ENCODE assay signal across 28 cellular contexts in the genomic region with DNA sequence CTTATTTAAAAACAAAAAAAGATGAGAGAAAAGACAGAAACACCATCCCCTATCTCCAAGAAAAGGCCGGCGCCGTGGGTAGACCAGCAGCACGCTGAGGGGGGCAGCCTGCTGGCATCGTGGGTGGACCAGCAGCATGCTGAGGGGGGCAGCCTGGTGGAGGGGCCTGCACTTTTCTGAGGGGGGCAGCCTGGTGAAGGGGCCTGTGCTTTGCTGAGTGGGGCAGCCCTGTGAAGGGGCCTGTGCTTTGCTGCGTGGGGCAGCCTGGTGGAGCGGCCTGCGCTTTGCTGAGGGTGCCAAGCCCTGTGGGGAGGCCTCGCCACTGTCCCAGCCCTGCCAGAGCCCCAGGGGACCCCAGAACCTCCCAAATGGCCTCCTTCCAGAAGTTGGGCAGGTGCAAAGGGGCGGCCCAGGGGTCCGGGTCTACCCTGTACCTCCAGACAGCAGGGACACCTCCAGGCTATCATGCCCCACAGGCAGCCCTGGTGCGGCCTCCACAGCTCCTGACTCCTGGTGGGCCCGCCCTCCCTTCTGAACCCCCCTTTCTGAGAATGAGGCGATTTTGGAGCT.
"Had no signal": no experiment of that assay in that cellular context is flagged by ENCODE, and none has a peak within 500 bp of the region (broad histone marks: within the 10 kb centered on the region; RNA-seq: fewer than 3 reads in every experiment).

No MANE protein-coding gene starts in this region.

- H3K9me3 Mint-ChIP-seq: activated T-cell treated with anti-CD3 and anti-CD28 coated beads, Interleukin-2, amount 50 U/mL, for 72 hours; dendritic cell treated with granulocyte-macrophage colony-stimulating factor and Interleukin-4, amounts not matched to agents 40 ng/mL and 50 ng/mL, for 4 days; natural killer cell; stimulated activated memory B cell treated with anti-CD40 and anti-IgM and Interleukin-4, amounts not matched to agents 10 μg/mL and 1 μg/mL and 100 μg/mL, for 72 hours; stimulated activated naive CD8-positive, alpha-beta T cell treated with anti-CD3 and anti-CD28 coated beads, Interleukin-15, amount 100 ng/mL, for 72 hours; T-helper 1 cell treated with Interleukin-12 subunit alpha and Interleukin-12 subunit beta and Interleukin-4 antibody, amounts not matched to agents 30 μg/mL and 1 μg/mL, for 36 hours had no signal

- ATAC-seq: activated T-cell treated with anti-CD3 and anti-CD28 coated beads, Interleukin-2, amount 50 U/mL, for 72 hours; foreskin keratinocyte; heart right ventricle; lower lobe of right lung; natural killer cell; stimulated activated memory B cell treated with anti-CD40 and anti-IgM and Interleukin-4, amounts not matched to agents 10 μg/mL and 1 μg/mL and 100 μg/mL, for 72 hours; stimulated activated naive CD8-positive, alpha-beta T cell treated with anti-CD3 and anti-CD28 coated beads, Interleukin-15, amount 100 ng/mL, for 72 hours had no signal

- H3K4me3 Mint-ChIP-seq: activated naive CD8-positive, alpha-beta T cell; activated T-cell treated with anti-CD3 and anti-CD28 coated beads, Interleukin-2, amount 50 U/mL, for 72 hours; dendritic cell treated with granulocyte-macrophage colony-stimulating factor and Interleukin-4, amounts not matched to agents 40 ng/mL and 50 ng/mL, for 4 days; natural killer cell; stimulated activated memory B cell treated with anti-CD40 and anti-IgM and Interleukin-4, amounts not matched to agents 10 μg/mL and 1 μg/mL and 100 μg/mL, for 72 hours; stimulated activated naive CD8-positive, alpha-beta T cell treated with anti-CD3 and anti-CD28 coated beads, Interleukin-15, amount 100 ng/mL, for 72 hours; T-helper 1 cell treated with Interleukin-12 subunit alpha and Interleukin-12 subunit beta and Interleukin-4 antibody, amounts not matched to agents 30 μg/mL and 1 μg/mL, for 36 hours had no signal

- FAIRE-seq: astrocyte, small intestine, TTC549 had no signal

- H3K27me3 ChIP-seq: foreskin keratinocyte, neutrophil had no signal

- H3K4me1 ChIP-seq: esophagus muscularis mucosa, foreskin keratinocyte, heart right ventricle, lower lobe of right lung, sigmoid colon, tibial artery had no signal

- H3K27ac ChIP-seq: esophagus muscularis mucosa, foreskin keratinocyte, heart right ventricle, lower lobe of right lung, neutrophil, sigmoid colon, tibial artery, VCaP had no signal

- H3K4me1 Mint-ChIP-seq: natural killer cell; stimulated activated memory B cell treated with anti-CD40 and anti-IgM and Interleukin-4, amounts not matched to agents 10 μg/mL and 1 μg/mL and 100 μg/mL, for 72 hours had no signal

- DNase-seq: activated CD4-positive, alpha-beta T cell treated with anti-CD3 and anti-CD28 coated beads for 4 hours; activated CD4-positive, alpha-beta T cell treated with anti-CD3 and anti-CD28 coated beads, Interleukin-2, amount 50 U/mL, for 4 hours; activated naive CD4-positive, alpha-beta T cell; activated T-cell treated with anti-CD3 and anti-CD28 coated beads for 4 hours; activated T-cell treated with anti-CD3 and anti-CD28 coated beads, Interleukin-2, amount 50 U/mL, for 72 hours; amniotic stem cell; effector CD4-positive, alpha-beta T cell; foreskin keratinocyte; lower lobe of right lung; mesendoderm; natural killer cell; sigmoid colon; small intestine; stimulated activated CD4-positive, alpha-beta T cell treated with anti-CD3 and anti-CD28 coated beads, Interleukin-4, amount 100 ng/mL, for 24 hours; stimulated activated naive CD8-positive, alpha-beta T cell treated with anti-CD3 and anti-CD28 coated beads, Interleukin-15, amount 100 ng/mL, for 72 hours; T-helper 9 cell; tibial artery had no signal

- H3K36me3 Mint-ChIP-seq: activated naive CD8-positive, alpha-beta T cell; natural killer cell; stimulated activated memory B cell treated with anti-CD40 and anti-IgM and Interleukin-4, amounts not matched to agents 10 μg/mL and 1 μg/mL and 100 μg/mL, for 72 hours had no signal

- H3K36me3 ChIP-seq: esophagus muscularis mucosa, heart right ventricle, lower lobe of right lung, neutrophil, sigmoid colon, tibial artery had no signal

- H3K4me3 ChIP-seq: esophagus muscularis mucosa, heart right ventricle, lower lobe of right lung, sigmoid colon, tibial artery had no signal

- H3K9me3 ChIP-seq: esophagus muscularis mucosa, heart right ventricle, lower lobe of right lung, neutrophil, sigmoid colon, tibial artery had no signal

- H3K27ac Mint-ChIP-seq: activated naive CD8-positive, alpha-beta T cell; activated T-cell treated with anti-CD3 and anti-CD28 coated beads, Interleukin-2, amount 50 U/mL, for 72 hours; dendritic cell treated with granulocyte-macrophage colony-stimulating factor and Interleukin-4, amounts not matched to agents 40 ng/mL and 50 ng/mL, for 4 days; natural killer cell; progenitor cell of endocrine pancreas; stimulated activated memory B cell treated with anti-CD40 and anti-IgM and Interleukin-4, amounts not matched to agents 10 μg/mL and 1 μg/mL and 100 μg/mL, for 72 hours; stimulated activated naive CD8-positive, alpha-beta T cell treated with anti-CD3 and anti-CD28 coated beads, Interleukin-15, amount 100 ng/mL, for 72 hours; T-helper 1 cell treated with Interleukin-12 subunit alpha and Interleukin-12 subunit beta and Interleukin-4 antibody, amounts not matched to agents 30 μg/mL and 1 μg/mL, for 36 hours had no signal
